ENCODE assay signal across 10 cellular contexts in genomic region chr13:113726106-113726821, GRCh38. TPM values are rescaled to one million over a fixed set of nuclear protein-coding genes. Genes with fewer than 3 reads are reported as not detected.
DNase-seq lines count a peak whose midpoint lies in the region; ATAC-seq and TF ChIP-seq lines count a peak whose summit lies in the region.
"Not testable (repeated sequence)": the region's sequence is repeated elsewhere in the genome, so short reads cannot be mapped to it uniquely, and the experiment has no call there.
"Had no signal": no experiment of that assay in that cellular context is flagged by ENCODE, and none has a peak within 500 bp of the region (broad histone marks: within the 10 kb centered on the region; RNA-seq: fewer than 3 reads in every experiment).

No MANE protein-coding gene starts in this region.

- TF ChIP-seq POLR2A in esophagus squamous epithelium (IDR thresholded peaks at IDR 0.05); testis (IDR thresholded peaks at IDR 0.05): not testable (repeated sequence)

- WGBS in esophagus squamous epithelium, 2 donors = no CpG with 5 or more reads among the region's 54 CpGs
- WGBS in psoas muscle, 3 donors = 24 to 47% (median 30%) methylated on average over 19 to 34 of the region's 54 CpGs
- WGBS in testis, 2 donors = 32% methylated on average over 20 of the region's 54 CpGs; no CpG with 5 or more reads in 1 of the 2 donors

- not testable (repeated sequence) for ATAC-seq in activated naive CD8-positive, alpha-beta T cell treated with anti-CD3 and anti-CD28 coated beads, Interleukin-2, amount 50 U/mL, for 24 hours
- ATAC-seq in lower lobe of right lung = peak in 1 of 2 donors; percentile 26
- ATAC-seq in psoas muscle = peak in 2 of 4 donors; percentile 25 to 43

- peaks cover 18% of the 10 kb centered on the region for H3K27me3 Mint-ChIP-seq in activated CD4-positive, alpha-beta T cell treated with anti-CD3 and anti-CD28 coated beads, Interleukin-2, amount 10 ng/mL, durations not matched to agents 7 days and 5 days
- peaks cover 14% of the 10 kb centered on the region for H3K27me3 Mint-ChIP-seq in activated naive CD8-positive, alpha-beta T cell treated with anti-CD3 and anti-CD28 coated beads, Interleukin-2, amount 50 U/mL, for 24 hours

- H3K27ac Mint-ChIP-seq in activated CD4-positive, alpha-beta T cell treated with anti-CD3 and anti-CD28 coated beads, Interleukin-2, amount 10 ng/mL, durations not matched to agents 7 days and 5 days; activated naive CD8-positive, alpha-beta T cell treated with anti-CD3 and anti-CD28 coated beads, Interleukin-2, amount 50 U/mL, for 24 hours: not testable (repeated sequence)

- peaks cover 0 to 30% (median 2%) of the 10 kb centered on the region in 4 donors for H3K27me3 ChIP-seq in esophagus squamous epithelium
- H3K27me3 ChIP-seq in lower lobe of right lung (ENCODE audit: low read depth); testis: not testable (repeated sequence)
- peaks cover 0 to 18% (median 2%) of the 10 kb centered on the region in 3 donors for H3K27me3 ChIP-seq in psoas muscle (ENCODE audit: insufficient read depth in 3 of 3, low read length in 2 of 3)

- not testable (repeated sequence) for H3K36me3 ChIP-seq in esophagus squamous epithelium; lower lobe of right lung; psoas muscle (ENCODE audit: insufficient read depth in 1 of 2, low read depth in 1 of 2); testis (ENCODE audit: low read depth, missing control alignments)

- POLR2A ChIA-PET in activated CD4-positive, alpha-beta T cell treated with anti-CD3 and anti-CD28 coated beads, Interleukin-2, amount 10 ng/mL, durations not matched to agents 7 days and 5 days (lab: Charles Lee) = not testable (repeated sequence)

- peak; percentile 36 for DNase-seq in DMS153 (lab: John Stamatoyannopoulos, UW)
- peak; percentile 12 for DNase-seq in NCI-H2196 treated with DMSO at 0.1 percent for 48 hours (lab: John Stamatoyannopoulos, UW; ENCODE audit: unreplicated experiment)
- peak; percentile 38 for DNase-seq in activated CD4-positive, alpha-beta T cell treated with anti-CD3 and anti-CD28 coated beads, Interleukin-2, amount 10 ng/mL, durations not matched to agents 7 days and 5 days
- DNase-seq in activated naive CD8-positive, alpha-beta T cell treated with anti-CD3 and anti-CD28 coated beads, Interleukin-2, amount 50 U/mL, for 24 hours; esophagus squamous epithelium (lab: John Stamatoyannopoulos, UW); psoas muscle; testis: not testable (repeated sequence)
- DNase-seq in lower lobe of right lung = peak; percentile 51

- peak overlapping the region; percentile 54 for H3K4me3 Mint-ChIP-seq in activated CD4-positive, alpha-beta T cell treated with anti-CD3 and anti-CD28 coated beads, Interleukin-2, amount 10 ng/mL, durations not matched to agents 7 days and 5 days
- peak overlapping the region; percentile 21 for H3K4me3 Mint-ChIP-seq in activated naive CD8-positive, alpha-beta T cell treated with anti-CD3 and anti-CD28 coated beads, Interleukin-2, amount 50 U/mL, for 24 hours

- H3K4me3 ChIP-seq in esophagus squamous epithelium (peak overlapping the region in 1 of 4 donors; percentile 27), lower lobe of right lung (peak overlapping the region; percentile 23), psoas muscle (peak overlapping the region; percentile 62), testis (peak overlapping the region in 1 of 2 donors; percentile 39)

- peaks cover 10% of the 10 kb centered on the region for H3K4me1 Mint-ChIP-seq in activated CD4-positive, alpha-beta T cell treated with anti-CD3 and anti-CD28 coated beads, Interleukin-2, amount 10 ng/mL, durations not matched to agents 7 days and 5 days
- H3K4me1 Mint-ChIP-seq in activated naive CD8-positive, alpha-beta T cell treated with anti-CD3 and anti-CD28 coated beads, Interleukin-2, amount 50 U/mL, for 24 hours = not testable (repeated sequence)

- not testable (repeated sequence) for H3K36me3 Mint-ChIP-seq in activated CD4-positive, alpha-beta T cell treated with anti-CD3 and anti-CD28 coated beads, Interleukin-2, amount 10 ng/mL, durations not matched to agents 7 days and 5 days (ENCODE audit: low read depth); activated naive CD8-positive, alpha-beta T cell treated with anti-CD3 and anti-CD28 coated beads, Interleukin-2, amount 50 U/mL, for 24 hours (ENCODE audit: low read depth)

- CTCF ChIA-PET in activated CD4-positive, alpha-beta T cell treated with anti-CD3 and anti-CD28 coated beads, Interleukin-2, amount 10 ng/mL, durations not matched to agents 7 days and 5 days (lab: Charles Lee) = not testable (repeated sequence)

- not testable (repeated sequence) for H3K9me3 Mint-ChIP-seq in activated CD4-positive, alpha-beta T cell treated with anti-CD3 and anti-CD28 coated beads, Interleukin-2, amount 10 ng/mL, durations not matched to agents 7 days and 5 days; activated naive CD8-positive, alpha-beta T cell treated with anti-CD3 and anti-CD28 coated beads, Interleukin-2, amount 50 U/mL, for 24 hours

- not testable (repeated sequence) for TF ChIP-seq CTCF in esophagus squamous epithelium (IDR thresholded peaks at IDR 0.05); lower lobe of right lung (IDR thresholded peaks at IDR 0.05); psoas muscle (IDR thresholded peaks at IDR 0.05); testis (IDR thresholded peaks at IDR 0.05)

- H3K9me3 ChIP-seq in esophagus squamous epithelium, lower lobe of right lung, psoas muscle, testis: not testable (repeated sequence)

- peaks cover 6 to 24% (median 7%) of the 10 kb centered on the region in 3 donors for H3K4me1 ChIP-seq in esophagus squamous epithelium
- H3K4me1 ChIP-seq in lower lobe of right lung, psoas muscle, testis: not testable (repeated sequence)

- H3K27ac ChIP-seq in esophagus squamous epithelium (peak overlapping the region in 3 of 4 donors; percentile 17 to 73 (median 31)), lower lobe of right lung (peak overlapping the region; percentile 24), psoas muscle (peak overlapping the region; percentile 55), testis (peak overlapping the region; percentile 65 to 75)

- intact Hi-C loops in esophagus squamous epithelium (cut with DNase I); lower lobe of right lung (cut with DNase I); psoas muscle (cut with DNase I); testis (cut with DNase I; ENCODE audit: low total_unique reads): not testable (repeated sequence)

RNA-seq across cellular contexts. Expression of gene TMEM255B, which starts 32.8 kb away (rescaled TPM):
- total RNA-seq in activated CD4-positive, alpha-beta T cell treated with anti-CD3 and anti-CD28 coated beads, Interleukin-2, amount 10 ng/mL, durations not matched to agents 7 days and 5 days = 1 to 10 TPM; 1.3 to 1.8 TPM
- total RNA-seq in esophagus squamous epithelium (1 to 10 TPM in 2 of 4 donors, under 1 TPM in 1, not detected in 1; 0.30 to 9.2 (median 3.2) TPM), lower lobe of right lung (21.5 TPM), psoas muscle (1 to 10 TPM; 2.0 to 5.1 (median 3.4) TPM), testis (10 to 100 TPM in 1 of 2 donors, 1 to 10 TPM in 1; 6.9 to 10.9 TPM)
- polyA plus RNA-seq in psoas muscle (1 to 10 TPM in 2 of 3 donors, under 1 TPM in 1; 0.45 to 3.1 (median 1.3) TPM), testis (ENCODE audit: insufficient read depth, low read depth, low replicate concordance) (7.5 TPM)

RNA-seq across cellular contexts. Expression of gene GRK1, which starts 59.2 kb away (rescaled TPM):
- under 1 TPM in 1 of 2 experiments, not detected in 1; 0.19 TPM for total RNA-seq in activated CD4-positive, alpha-beta T cell treated with anti-CD3 and anti-CD28 coated beads, Interleukin-2, amount 10 ng/mL, durations not matched to agents 7 days and 5 days
- not detected for total RNA-seq in esophagus squamous epithelium
- not detected for total RNA-seq in lower lobe of right lung
- under 1 TPM in 1 of 4 donors, not detected in 3; 0.10 TPM for total RNA-seq in psoas muscle
- polyA plus RNA-seq in psoas muscle = not detected
- 1 to 10 TPM in 1 of 2 donors, under 1 TPM in 1; 0.87 to 2.1 TPM for total RNA-seq in testis
- 0.55 TPM for polyA plus RNA-seq in testis (ENCODE audit: insufficient read depth, low read depth, low replicate concordance)
- total RNA-seq: glomerular endothelial cell, SK-MEL-5 had no signal
